1 cellular context compared by ENCODE assay signal in the genomic region with DNA sequence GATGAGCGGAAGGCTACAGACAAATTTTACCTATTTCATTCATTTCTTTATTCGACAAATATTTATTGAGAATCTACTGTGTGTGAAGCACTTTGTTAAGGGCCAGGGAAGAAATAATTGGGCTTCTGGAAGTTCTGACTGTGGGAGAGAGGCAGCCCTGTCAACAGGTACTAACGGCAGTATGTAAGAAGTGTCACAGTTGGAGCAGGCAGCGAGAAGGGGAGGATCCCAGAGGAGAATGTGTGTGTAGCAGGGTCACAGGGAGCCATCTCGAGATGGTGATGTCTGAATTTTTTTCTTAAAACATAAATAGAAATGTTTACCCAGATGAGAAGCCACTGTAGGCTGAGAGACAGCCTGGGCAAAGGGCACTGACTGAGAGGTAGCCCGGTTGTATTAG.
TF ChIP-seq lines count a peak whose summit lies in the region.

No MANE protein-coding gene starts in this region.

TF ChIP-seq in IMR-90, 13 proteins besides CTCF, POLR2A, EP300 and RAD21 (continued from another document):
- TF ChIP-seq, protein P1, sequence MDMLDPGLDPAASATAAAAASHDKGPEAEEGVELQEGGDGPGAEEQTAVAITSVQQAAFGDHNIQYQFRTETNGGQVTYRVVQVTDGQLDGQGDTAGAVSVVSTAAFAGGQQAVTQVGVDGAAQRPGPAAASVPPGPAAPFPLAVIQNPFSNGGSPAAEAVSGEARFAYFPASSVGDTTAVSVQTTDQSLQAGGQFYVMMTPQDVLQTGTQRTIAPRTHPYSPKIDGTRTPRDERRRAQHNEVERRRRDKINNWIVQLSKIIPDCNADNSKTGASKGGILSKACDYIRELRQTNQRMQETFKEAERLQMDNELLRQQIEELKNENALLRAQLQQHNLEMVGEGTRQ (IDR thresholded peaks at IDR 0.05; ENCODE audit: low read depth, low read length) = no peak
- TF ChIP-seq MAFK (IDR thresholded peaks at IDR 0.05; ENCODE audit: low read depth, low read length) = no peak
- no peak for TF ChIP-seq MXI1 (IDR thresholded peaks at IDR 0.05; ENCODE audit: borderline replicate concordance, low read depth, low read length)
- no peak for TF ChIP-seq CHD1 (IDR thresholded peaks at IDR 0.05; ENCODE audit: low read depth, low read length)
- TF ChIP-seq NFE2L2 (IDR thresholded peaks at IDR 0.05; ENCODE audit: low read depth, low read length) = no peak
- no peak for TF ChIP-seq MAZ (IDR thresholded peaks at IDR 0.05; ENCODE audit: borderline replicate concordance, low read depth, low read length)
- TF ChIP-seq, protein P2, sequence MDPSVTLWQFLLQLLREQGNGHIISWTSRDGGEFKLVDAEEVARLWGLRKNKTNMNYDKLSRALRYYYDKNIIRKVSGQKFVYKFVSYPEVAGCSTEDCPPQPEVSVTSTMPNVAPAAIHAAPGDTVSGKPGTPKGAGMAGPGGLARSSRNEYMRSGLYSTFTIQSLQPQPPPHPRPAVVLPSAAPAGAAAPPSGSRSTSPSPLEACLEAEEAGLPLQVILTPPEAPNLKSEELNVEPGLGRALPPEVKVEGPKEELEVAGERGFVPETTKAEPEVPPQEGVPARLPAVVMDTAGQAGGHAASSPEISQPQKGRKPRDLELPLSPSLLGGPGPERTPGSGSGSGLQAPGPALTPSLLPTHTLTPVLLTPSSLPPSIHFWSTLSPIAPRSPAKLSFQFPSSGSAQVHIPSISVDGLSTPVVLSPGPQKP (IDR thresholded peaks at IDR 0.05; ENCODE audit: borderline replicate concordance, low read depth, low read length) = no peak
- TF ChIP-seq RFX5 (IDR thresholded peaks at IDR 0.05; ENCODE audit: low read depth, low read length) = no peak
- TF ChIP-seq RCOR1 (IDR thresholded peaks at IDR 0.05; ENCODE audit: insufficient replicate concordance, low read length) = no peak
TF ChIP-seq in IMR-90: peak in this region for 0.
